In genomic region chr3:7576506-7576905, GRCh38 we compare ENCODE assay signal across 29 cellular contexts.
"Had no signal": no experiment of that assay in that cellular context is flagged by ENCODE, and none has a peak within 500 bp of the region (broad histone marks: within the 10 kb centered on the region; RNA-seq: fewer than 3 reads in every experiment).

No MANE protein-coding gene starts in this region.

- H3K36me3 ChIP-seq: stomach, suprapubic skin, thoracic aorta, thyroid gland, tibial artery, tibial nerve, transverse colon, upper lobe of left lung, upper lobe of right lung, uterus, vagina had no signal

- H3K27me3 ChIP-seq: stomach, suprapubic skin, testis, thyroid gland, tibial artery, tibial nerve, transverse colon, upper lobe of left lung, upper lobe of right lung, uterus, vagina had no signal

- H3K4me3 Mint-ChIP-seq: stimulated activated effector memory CD8-positive, alpha-beta T cell treated with anti-CD3 and anti-CD28 coated beads, Interleukin-12 subunit alpha, Interleukin-12 subunit beta, amount 100 ng/mL, for 72 hours; stimulated activated memory B cell treated with anti-CD40 and anti-IgM and Interleukin-4, amounts not matched to agents 10 μg/mL and 1 μg/mL and 100 μg/mL, for 72 hours; stimulated activated naive B cell treated with anti-CD40 and anti-IgM and Interleukin-4, amounts not matched to agents 10 μg/mL and 1 μg/mL and 100 μg/mL, for 72 hours; stimulated activated naive CD8-positive, alpha-beta T cell treated with anti-CD3 and anti-CD28 coated beads, Interleukin-15, amount 100 ng/mL, for 72 hours; stimulated activated naive CD8-positive, alpha-beta T cell treated with anti-CD3 and anti-CD28 coated beads, Interleukin-15, Interleukin-2, amounts not matched to agents 100 ng/mL and 50 ng/mL, for 24 hours; type B pancreatic cell had no signal

- ATAC-seq: stimulated activated effector memory CD8-positive, alpha-beta T cell treated with anti-CD3 and anti-CD28 coated beads, Interleukin-12 subunit alpha, Interleukin-12 subunit beta, amount 100 ng/mL, for 72 hours; stimulated activated memory B cell treated with anti-CD40 and anti-IgM and Interleukin-4, amounts not matched to agents 10 μg/mL and 1 μg/mL and 100 μg/mL, for 72 hours; stimulated activated naive B cell treated with anti-CD40 and anti-IgM and Interleukin-4, amounts not matched to agents 10 μg/mL and 1 μg/mL and 100 μg/mL, for 72 hours; stimulated activated naive CD8-positive, alpha-beta T cell treated with anti-CD3 and anti-CD28 coated beads, Interleukin-15, amount 100 ng/mL, for 72 hours; stimulated activated naive CD8-positive, alpha-beta T cell treated with anti-CD3 and anti-CD28 coated beads, Interleukin-15, Interleukin-2, amounts not matched to agents 100 U/mL and 50 U/mL, for 24 hours; upper lobe of right lung had no signal

- H3K9me3 ChIP-seq: suprapubic skin, testis, thoracic aorta, thyroid gland, tibial artery, transverse colon, upper lobe of left lung, upper lobe of right lung, uterus, vagina had no signal

- H3K4me3 ChIP-seq: stomach, suprapubic skin, testis, thoracic aorta, thyroid gland, tibial artery, tibial nerve, transverse colon, upper lobe of left lung, upper lobe of right lung, uterus, vagina had no signal

- H3K36me3 Mint-ChIP-seq: stimulated activated effector memory CD8-positive, alpha-beta T cell treated with anti-CD3 and anti-CD28 coated beads, Interleukin-12 subunit alpha, Interleukin-12 subunit beta, amount 100 ng/mL, for 72 hours; stimulated activated memory B cell treated with anti-CD40 and anti-IgM and Interleukin-4, amounts not matched to agents 10 μg/mL and 1 μg/mL and 100 μg/mL, for 72 hours; stimulated activated naive B cell treated with anti-CD40 and anti-IgM and Interleukin-4, amounts not matched to agents 10 μg/mL and 1 μg/mL and 100 μg/mL, for 72 hours had no signal

- H3K4me1 ChIP-seq: stomach, suprapubic skin, testis, thyroid gland, transverse colon, upper lobe of left lung, upper lobe of right lung, uterus, vagina had no signal

- H3K27me3 Mint-ChIP-seq: stimulated activated memory B cell treated with anti-CD40 and anti-IgM and Interleukin-4, amounts not matched to agents 10 μg/mL and 1 μg/mL and 100 μg/mL, for 72 hours; stimulated activated naive B cell treated with anti-CD40 and anti-IgM and Interleukin-4, amounts not matched to agents 10 μg/mL and 1 μg/mL and 100 μg/mL, for 72 hours; stimulated activated naive CD8-positive, alpha-beta T cell treated with anti-CD3 and anti-CD28 coated beads, Interleukin-15, amount 100 ng/mL, for 72 hours; stimulated activated naive CD8-positive, alpha-beta T cell treated with anti-CD3 and anti-CD28 coated beads, Interleukin-15, Interleukin-2, amounts not matched to agents 100 ng/mL and 50 ng/mL, for 24 hours had no signal

- H3K27ac Mint-ChIP-seq: stimulated activated effector memory CD8-positive, alpha-beta T cell treated with anti-CD3 and anti-CD28 coated beads, Interleukin-12 subunit alpha, Interleukin-12 subunit beta, amount 100 ng/mL, for 72 hours; stimulated activated memory B cell treated with anti-CD40 and anti-IgM and Interleukin-4, amounts not matched to agents 10 μg/mL and 1 μg/mL and 100 μg/mL, for 72 hours; stimulated activated naive B cell treated with anti-CD40 and anti-IgM and Interleukin-4, amounts not matched to agents 10 μg/mL and 1 μg/mL and 100 μg/mL, for 72 hours; stimulated activated naive CD8-positive, alpha-beta T cell treated with anti-CD3 and anti-CD28 coated beads, Interleukin-15, Interleukin-2, amounts not matched to agents 100 ng/mL and 50 ng/mL, for 24 hours; type B pancreatic cell had no signal

- DNase-seq: stimulated activated CD4-positive, alpha-beta T cell treated with anti-CD3 and anti-CD28 coated beads, Interleukin-2, amount 100 ng/mL, for 48 hours; stimulated activated CD4-positive, alpha-beta T cell treated with anti-CD3 and anti-CD28 coated beads, Interleukin-4, amount 100 ng/mL, for 1 hour; stimulated activated CD4-positive, alpha-beta T cell treated with anti-CD3 and anti-CD28 coated beads, Interleukin-4, amount 100 ng/mL, for 24 hours; stimulated activated CD4-positive, alpha-beta T cell treated with anti-CD3 and anti-CD28 coated beads, Interleukin-4, amount 100 ng/mL, for 4 hours; stimulated activated CD8-positive, alpha-beta memory T cell treated with anti-CD3 and anti-CD28 coated beads, Interleukin-4, amount 100 ng/mL, for 48 hours; stimulated activated naive B cell treated with anti-CD40 and anti-IgM and Interleukin-4, amounts not matched to agents 10 μg/mL and 1 μg/mL and 100 μg/mL, for 72 hours; stimulated activated naive CD4-positive, alpha-beta T cell; stimulated activated naive CD4-positive, alpha-beta T cell treated with Interleukin-2 at 50 U/mL for 16 hours; stimulated activated naive CD8-positive, alpha-beta T cell treated with anti-CD3 and anti-CD28 coated beads, Interleukin-15, amount 100 ng/mL, for 72 hours; stimulated activated naive CD8-positive, alpha-beta T cell treated with anti-CD3 and anti-CD28 coated beads, Interleukin-15, Interleukin-2, amounts not matched to agents 100 U/mL and 50 U/mL, for 24 hours; stomach; substantia nigra; testis; thyroid gland; tibial artery; transverse colon; trophoblast cell; upper lobe of left lung; upper lobe of right lung; uterus had no signal

- H3K4me1 Mint-ChIP-seq: stimulated activated effector memory CD8-positive, alpha-beta T cell treated with anti-CD3 and anti-CD28 coated beads, Interleukin-12 subunit alpha, Interleukin-12 subunit beta, amount 100 ng/mL, for 72 hours; stimulated activated memory B cell treated with anti-CD40 and anti-IgM and Interleukin-4, amounts not matched to agents 10 μg/mL and 1 μg/mL and 100 μg/mL, for 72 hours; stimulated activated naive B cell treated with anti-CD40 and anti-IgM and Interleukin-4, amounts not matched to agents 10 μg/mL and 1 μg/mL and 100 μg/mL, for 72 hours; stimulated activated naive CD8-positive, alpha-beta T cell treated with anti-CD3 and anti-CD28 coated beads, Interleukin-15, amount 100 ng/mL, for 72 hours had no signal

- H3K9me3 Mint-ChIP-seq: type B pancreatic cell had no signal

- FAIRE-seq: urothelium cell line had no signal

- H3K27ac ChIP-seq: stomach, suprapubic skin, testis, thoracic aorta, thyroid gland, tibial artery, tibial nerve, transverse colon, upper lobe of left lung, upper lobe of right lung, uterus, vagina had no signal
